ENCODE assay signal across 24 cellular contexts in genomic region chr4:164871673-164872072, GRCh38. TPM values are rescaled to one million over a fixed set of nuclear protein-coding genes. Genes with fewer than 3 reads are reported as not detected.
"Had no signal": no experiment of that assay in that cellular context is flagged by ENCODE, and none has a peak within 500 bp of the region (broad histone marks: within the 10 kb centered on the region; RNA-seq: fewer than 3 reads in every experiment).

No MANE protein-coding gene starts in this region.

- DNase-seq: activated CD4-positive, alpha-beta T cell treated with anti-CD3 and anti-CD28 coated beads for 4 hours; activated CD4-positive, alpha-beta T cell treated with anti-CD3 and anti-CD28 coated beads, Interleukin-2, amount 50 U/mL, for 4 hours; activated naive CD4-positive, alpha-beta T cell; activated T-cell treated with anti-CD3 and anti-CD28 coated beads for 4 hours; activated T-cell treated with anti-CD3 and anti-CD28 coated beads, Interleukin-2, amount 50 U/mL, for 72 hours; central memory CD4-positive, alpha-beta T cell; esophagus squamous epithelium; foreskin melanocyte; heart right ventricle; midbrain; naive thymus-derived CD8-positive, alpha-beta T cell; occipital lobe; spleen; stimulated activated naive CD4-positive, alpha-beta T cell; tibial artery; upper lobe of right lung had no signal

- ATAC-seq: activated naive CD4-positive, alpha-beta T cell treated with anti-CD3 and anti-CD28 coated beads, Interleukin-2, amount 50 U/mL, for 72 hours; activated T-cell treated with anti-CD3 and anti-CD28 coated beads, Interleukin-2, amount 50 U/mL, for 72 hours; heart right ventricle; naive thymus-derived CD8-positive, alpha-beta T cell; upper lobe of right lung had no signal

- H3K4me2 ChIP-seq: neural progenitor cell had no signal

- H3K9ac ChIP-seq: neural progenitor cell had no signal

- H3K36me3 ChIP-seq: breast epithelium, esophagus squamous epithelium, heart right ventricle, neural progenitor cell, right atrium auricular region, spleen, suprapubic skin, tibial artery, upper lobe of right lung had no signal

- H3K4me3 ChIP-seq: breast epithelium, esophagus squamous epithelium, heart right ventricle, neural progenitor cell, right atrium auricular region, spleen, suprapubic skin, tibial artery, upper lobe of right lung had no signal

- H3K27ac Mint-ChIP-seq: activated naive CD4-positive, alpha-beta T cell treated with anti-CD3 and anti-CD28 coated beads, Interleukin-2, amount 50 U/mL, for 72 hours; activated T-cell treated with anti-CD3 and anti-CD28 coated beads, Interleukin-2, amount 50 U/mL, for 72 hours; naive thymus-derived CD8-positive, alpha-beta T cell; neural progenitor cell had no signal

- H3K36me3 Mint-ChIP-seq: activated naive CD4-positive, alpha-beta T cell treated with anti-CD3 and anti-CD28 coated beads, Interleukin-2, amount 50 U/mL, for 72 hours; naive thymus-derived CD8-positive, alpha-beta T cell; neural progenitor cell had no signal

- H3K4me1 Mint-ChIP-seq: naive thymus-derived CD8-positive, alpha-beta T cell had no signal

- H3K4me3 Mint-ChIP-seq: activated T-cell treated with anti-CD3 and anti-CD28 coated beads, Interleukin-2, amount 50 U/mL, for 72 hours; naive thymus-derived CD8-positive, alpha-beta T cell; neural progenitor cell had no signal

- H3K9me3 Mint-ChIP-seq: activated naive CD4-positive, alpha-beta T cell treated with anti-CD3 and anti-CD28 coated beads, Interleukin-2, amount 50 U/mL, for 72 hours; neural progenitor cell had no signal

- H3K9me3 ChIP-seq: breast epithelium, esophagus squamous epithelium, right atrium auricular region, spleen, suprapubic skin, tibial artery, upper lobe of right lung had no signal

- H3K4me1 ChIP-seq: breast epithelium, esophagus squamous epithelium, heart right ventricle, right atrium auricular region, spleen, suprapubic skin, tibial artery, upper lobe of right lung had no signal

- H3K27ac ChIP-seq: breast epithelium, esophagus squamous epithelium, heart right ventricle, neural progenitor cell, right atrium auricular region, spleen, suprapubic skin, tibial artery, upper lobe of right lung had no signal

- H3K27me3 ChIP-seq: breast epithelium, esophagus squamous epithelium, neural progenitor cell, right atrium auricular region, suprapubic skin, tibial artery, upper lobe of right lung had no signal

- H2AFZ ChIP-seq: neural progenitor cell had no signal

RNA-seq across cellular contexts. Expression of gene APELA, which starts 5.3 kb away (rescaled TPM):
- total RNA-seq: activated naive CD4-positive, alpha-beta T cell treated with anti-CD3 and anti-CD28 coated beads, Interleukin-2, amount 50 U/mL, for 72 hours; activated T-cell treated with anti-CD3 and anti-CD28 coated beads, Interleukin-2, amount 50 U/mL, for 72 hours; esophagus squamous epithelium; glomerular endothelial cell; heart right ventricle; kidney epithelial cell; naive thymus-derived CD8-positive, alpha-beta T cell; occipital lobe; pulmonary artery endothelial cell; right atrium auricular region; spleen; suprapubic skin; upper lobe of right lung had no signal
